Comparison of ENCODE assay signal across 10 cellular contexts in genomic region chr7:112572669-112573301, GRCh38.
DNase-seq lines count a peak whose midpoint lies in the region; ATAC-seq and TF ChIP-seq lines count a peak whose summit lies in the region.
"Had no signal": no experiment of that assay in that cellular context is flagged by ENCODE, and none has a peak within 500 bp of the region (broad histone marks: within the 10 kb centered on the region; RNA-seq: fewer than 3 reads in every experiment).

No MANE protein-coding gene starts in this region.

- H3K36me3 ChIP-seq in skeletal muscle tissue (ENCODE audit: control insufficient read depth in 3 of 3, insufficient read depth in 3 of 3, low read length in 3 of 3) = no peaks in the 10 kb centered on the region

- H3K27me3 ChIP-seq in skeletal muscle tissue (ENCODE audit: control insufficient read depth in 3 of 3, insufficient read depth in 3 of 3, low read length in 3 of 3) = no peaks in the 10 kb centered on the region

- no peak for TF ChIP-seq CTCF in epithelial cell of proximal tubule (conservative IDR thresholded peaks at IDR 0.05; ENCODE audit: low read depth, low read length)

- peak; percentile 30 for ATAC-seq in HG03103 (IDR thresholded peaks at IDR 0.05; ENCODE audit: low read depth, unreplicated experiment)

- H3K27ac ChIP-seq in skeletal muscle tissue (ENCODE audit: low read depth, low read length) = peak overlapping the region; percentile 67
- H3K27ac ChIP-seq: foreskin keratinocyte, HL-60 had no signal

- H3K4me3 ChIP-seq in epithelial cell of proximal tubule (ENCODE audit: low read depth, low read length) (no peak overlapping the region), skeletal muscle tissue (ENCODE audit: low read length in 3 of 3) (peak overlapping the region in 1 of 3 donors; percentile 3)

- H3K4me1 ChIP-seq in skeletal muscle tissue (ENCODE audit: control insufficient read depth in 3 of 3, insufficient read depth in 3 of 3, low read length in 3 of 3) = peaks cover 11 to 22% (median 12%) of the 10 kb centered on the region in 3 donors

- peak overlapping the region in 1 of 3 donors; percentile 0 for H3K9ac ChIP-seq in skeletal muscle tissue (ENCODE audit: low read depth in 1 of 3, low read length in 3 of 3)

- H3K9me3 ChIP-seq in skeletal muscle tissue (ENCODE audit: control insufficient read depth in 3 of 3, low read length in 3 of 3) = no peaks in the 10 kb centered on the region

- DNase-seq in NCI-H2171 treated with DMSO at 0.1 percent for 48 hours (lab: John Stamatoyannopoulos, UW) (peak; percentile 29), epithelial cell of proximal tubule (ENCODE audit: low read depth) (peak; percentile 29), OCI-M2 (lab: John Stamatoyannopoulos, UW; ENCODE audit: unreplicated experiment) (no peak), DMS114 treated with DMSO at 0.1 percent for 48 hours (lab: John Stamatoyannopoulos, UW; ENCODE audit: unreplicated experiment) (no peak), foreskin melanocyte (no peak)
- DNase-seq: HFFc6 had no signal

Comparison
In these comparisons a context has a peak if more than half of its experiments do, and no peak if none do; other contexts are left out.
1. DNase-seq: peak in NCI-H2171 treated with DMSO at 0.1 percent for 48 hours (single experiment) and epithelial cell of proximal tubule (single experiment); none in OCI-M2 (single experiment), DMS114 treated with DMSO at 0.1 percent for 48 hours (single experiment) and foreskin melanocyte (single experiment).